ENCODE assay signal across 1 cellular context in genomic region chr12:147242-147641, GRCh38.
TF ChIP-seq lines count a peak whose summit lies in the region.

No MANE protein-coding gene starts in this region.

TF ChIP-seq in HepG2, 621 proteins besides CTCF, POLR2A, EP300 and RAD21 (continued from another document):
- TF ChIP-seq, protein P1, sequence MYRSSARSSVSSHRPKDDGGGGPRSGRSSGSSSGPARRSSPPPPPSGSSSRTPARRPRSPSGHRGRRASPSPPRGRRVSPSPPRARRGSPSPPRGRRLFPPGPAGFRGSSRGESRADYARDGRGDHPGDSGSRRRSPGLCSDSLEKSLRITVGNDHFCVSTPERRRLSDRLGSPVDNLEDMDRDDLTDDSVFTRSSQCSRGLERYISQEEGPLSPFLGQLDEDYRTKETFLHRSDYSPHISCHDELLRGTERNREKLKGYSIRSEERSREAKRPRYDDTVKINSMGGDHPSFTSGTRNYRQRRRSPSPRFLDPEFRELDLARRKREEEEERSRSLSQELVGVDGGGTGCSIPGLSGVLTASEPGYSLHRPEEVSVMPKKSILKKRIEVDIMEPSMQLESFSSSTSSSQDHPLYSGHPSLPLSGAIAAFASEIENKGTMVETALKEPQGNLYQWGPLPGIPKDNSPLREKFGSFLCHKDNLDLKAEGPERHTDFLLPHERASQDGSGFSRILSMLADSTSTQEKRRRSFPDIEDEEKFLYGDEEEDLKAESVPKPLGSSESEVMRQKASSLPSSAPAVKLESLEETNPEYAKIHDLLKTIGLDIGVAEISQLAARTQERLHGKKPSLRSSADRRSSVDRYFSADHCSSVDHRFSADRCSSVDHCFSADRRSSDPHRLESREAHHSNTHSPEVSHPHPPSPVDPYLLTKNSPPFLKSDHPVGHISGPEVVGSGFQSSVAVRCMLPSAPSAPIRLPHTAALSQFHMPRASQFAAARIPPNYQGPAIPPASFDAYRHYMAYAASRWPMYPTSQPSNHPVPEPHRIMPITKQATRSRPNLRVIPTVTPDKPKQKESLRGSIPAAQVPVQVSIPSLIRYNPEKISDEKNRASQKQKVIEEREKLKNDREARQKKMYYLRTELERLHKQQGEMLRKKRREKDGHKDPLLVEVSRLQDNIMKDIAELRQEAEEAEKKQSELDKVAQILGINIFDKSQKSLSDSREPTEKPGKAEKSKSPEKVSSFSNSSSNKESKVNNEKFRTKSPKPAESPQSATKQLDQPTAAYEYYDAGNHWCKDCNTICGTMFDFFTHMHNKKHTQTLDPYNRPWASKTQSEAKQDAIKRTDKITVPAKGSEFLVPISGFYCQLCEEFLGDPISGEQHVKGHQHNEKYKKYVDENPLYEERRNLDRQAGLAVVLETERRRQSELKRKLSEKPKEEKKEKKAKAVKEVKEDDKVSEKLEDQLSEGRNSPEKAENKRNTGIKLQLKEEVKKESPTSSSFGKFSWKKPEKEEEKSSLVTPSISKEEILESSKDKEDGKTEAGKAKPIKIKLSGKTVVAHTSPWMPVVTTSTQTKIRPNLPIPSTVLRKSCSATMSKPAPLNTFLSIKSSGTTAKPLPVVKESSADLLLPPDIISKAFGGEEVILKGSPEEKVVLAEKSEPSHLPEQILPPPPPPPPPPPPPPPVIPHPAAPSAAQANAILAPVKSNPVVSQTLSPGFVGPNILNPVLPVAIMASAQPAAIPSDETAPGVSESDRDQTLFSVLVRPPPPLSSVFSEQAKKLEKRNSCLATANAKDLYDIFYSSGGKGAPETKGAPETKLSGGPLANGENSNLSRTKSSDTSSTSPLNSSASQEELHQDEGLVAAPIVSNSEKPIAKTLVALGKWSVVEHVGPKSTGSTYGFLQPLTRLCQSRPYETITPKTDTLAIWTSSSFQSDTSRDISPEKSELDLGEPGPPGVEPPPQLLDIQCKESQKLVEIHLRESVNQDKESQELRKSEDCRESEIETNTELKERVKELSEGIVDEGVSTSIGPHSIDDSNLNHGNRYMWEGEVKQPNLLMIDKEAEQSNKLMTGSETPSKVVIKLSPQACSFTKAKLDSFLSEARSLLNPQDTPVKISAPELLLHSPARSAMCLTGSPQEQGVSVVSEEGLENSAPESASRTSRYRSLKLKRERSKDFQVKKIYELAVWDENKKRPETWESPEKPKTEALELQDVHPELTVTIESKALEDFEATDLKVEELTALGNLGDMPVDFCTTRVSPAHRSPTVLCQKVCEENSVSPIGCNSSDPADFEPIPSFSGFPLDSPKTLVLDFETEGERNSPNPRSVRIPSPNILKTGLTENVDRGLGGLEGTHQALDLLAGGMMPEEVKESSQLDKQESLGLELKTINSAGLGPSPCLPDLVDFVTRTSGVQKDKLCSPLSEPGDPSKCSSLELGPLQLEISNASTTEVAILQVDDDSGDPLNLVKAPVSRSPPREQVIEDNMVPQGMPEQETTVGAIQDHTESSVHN (CRISPR knock-in tag; IDR thresholded peaks at IDR 0.05), result no peak
- TF ChIP-seq RARA (CRISPR knock-in tag; IDR thresholded peaks at IDR 0.05), result no peak
- TF ChIP-seq TEAD2 (CRISPR knock-in tag; IDR thresholded peaks at IDR 0.05), result no peak
